ENCODE assay signal across 1 cellular context in the genomic region with DNA sequence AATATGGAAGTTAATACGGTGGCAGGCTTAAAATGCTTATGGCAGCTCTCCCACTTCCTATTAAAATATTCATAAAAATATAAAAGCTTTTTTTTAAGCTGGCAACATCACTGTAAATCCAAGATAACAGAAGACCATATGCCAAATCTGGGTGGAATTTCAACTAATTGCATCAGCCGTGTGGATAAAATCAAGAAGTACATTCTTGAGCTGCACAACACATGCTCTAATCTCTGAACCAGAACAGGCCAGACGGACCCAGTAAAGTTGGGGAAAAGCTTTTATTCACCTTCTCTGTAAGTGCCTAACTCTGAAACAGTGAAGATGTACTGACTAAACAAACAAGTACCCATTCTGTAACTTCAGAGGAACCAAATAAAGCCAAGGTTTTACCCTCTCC.
TF ChIP-seq lines count a peak whose summit lies in the region.

No MANE protein-coding gene starts in this region.

TF ChIP-seq in IMR-90, 13 proteins besides CTCF, POLR2A, EP300 and RAD21:
- TF ChIP-seq CEBPB (IDR thresholded peaks at IDR 0.05; ENCODE audit: low read depth, low read length) = peak; percentile 66; the same call in 1 of the 2 replicates
- TF ChIP-seq, protein P1, sequence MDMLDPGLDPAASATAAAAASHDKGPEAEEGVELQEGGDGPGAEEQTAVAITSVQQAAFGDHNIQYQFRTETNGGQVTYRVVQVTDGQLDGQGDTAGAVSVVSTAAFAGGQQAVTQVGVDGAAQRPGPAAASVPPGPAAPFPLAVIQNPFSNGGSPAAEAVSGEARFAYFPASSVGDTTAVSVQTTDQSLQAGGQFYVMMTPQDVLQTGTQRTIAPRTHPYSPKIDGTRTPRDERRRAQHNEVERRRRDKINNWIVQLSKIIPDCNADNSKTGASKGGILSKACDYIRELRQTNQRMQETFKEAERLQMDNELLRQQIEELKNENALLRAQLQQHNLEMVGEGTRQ (IDR thresholded peaks at IDR 0.05; ENCODE audit: low read depth, low read length) = no peak
TF ChIP-seq in IMR-90: peak in this region for 1.
